In the genomic region with DNA sequence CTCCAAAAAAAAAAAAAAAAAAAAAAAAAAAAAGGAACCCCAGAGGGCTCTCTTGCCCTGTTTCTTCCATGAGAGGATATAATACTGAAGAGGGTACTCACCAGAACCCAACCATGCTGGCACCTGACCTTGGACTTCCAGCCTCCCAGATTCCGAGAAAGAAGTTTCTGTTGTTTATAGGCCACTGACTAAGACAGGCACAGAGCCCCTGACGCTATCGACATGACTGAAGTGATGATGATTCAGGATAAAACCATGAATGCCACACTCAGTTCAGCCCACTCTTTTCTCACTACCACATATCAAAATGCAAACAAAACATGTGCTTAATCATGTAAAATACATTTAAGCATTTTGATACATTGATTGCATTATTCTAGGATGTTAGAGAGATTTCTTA, we compare ENCODE assay signal across 12 cellular contexts.
DNase-seq lines count a peak whose midpoint lies in the region; ATAC-seq and TF ChIP-seq lines count a peak whose summit lies in the region.
"Had no signal": no experiment of that assay in that cellular context is flagged by ENCODE, and none has a peak within 500 bp of the region (broad histone marks: within the 10 kb centered on the region; RNA-seq: fewer than 3 reads in every experiment).

No MANE protein-coding gene starts in this region.

- H3K9me3 ChIP-seq in gastroesophageal sphincter = no peaks in the 10 kb centered on the region
- H3K9me3 ChIP-seq in esophagus squamous epithelium = peaks cover 0 to 1% (median 0%) of the 10 kb centered on the region in 3 donors
- H3K9me3 ChIP-seq: gastrocnemius medialis had no signal

- H3K36me3 ChIP-seq in ACC112 (ENCODE audit: insufficient read depth, low read length) = no peaks in the 10 kb centered on the region
- H3K36me3 ChIP-seq in gastroesophageal sphincter = no peaks in the 10 kb centered on the region
- no peaks in the 10 kb centered on the region for H3K36me3 ChIP-seq in esophagus squamous epithelium
- H3K36me3 ChIP-seq: gastrocnemius medialis had no signal

- no peak for ATAC-seq in gastroesophageal sphincter
- ATAC-seq in left ventricle myocardium superior = no peak
- ATAC-seq in HG02642 (IDR thresholded peaks at IDR 0.05; ENCODE audit: poor library complexity, unreplicated experiment) = no peak
- ATAC-seq: gastrocnemius medialis had no signal

- TF ChIP-seq POLR2A in gastroesophageal sphincter (IDR thresholded peaks at IDR 0.05) (no peak), esophagus squamous epithelium (IDR thresholded peaks at IDR 0.05) (no peak)

- intact Hi-C loops in left ventricle myocardium superior (cut with micrococcal nuclease) (no loop called here), esophagus squamous epithelium (cut with DNase I) (no loop called here)

- no peaks in the 10 kb centered on the region for H3K79me2 ChIP-seq in ACC112 (ENCODE audit: control insufficient read depth, insufficient read depth, low read length, unreplicated experiment)

- peak; percentile 67 for DNase-seq in Daoy (ENCODE audit: low read depth)
- no peak for DNase-seq in left ventricle myocardium superior
- DNase-seq in esophagus squamous epithelium (lab: John Stamatoyannopoulos, UW) = no peak
- no peak for DNase-seq in DMS114 treated with DMSO at 0.1 percent for 48 hours (lab: John Stamatoyannopoulos, UW; ENCODE audit: unreplicated experiment)
- DNase-seq: gastrocnemius medialis, KBM-7, nephron progenitor cell had no signal

- no peak overlapping the region for H2AFZ ChIP-seq in ACC112 (ENCODE audit: low read length, unreplicated experiment)

- H3K4me1 ChIP-seq in ACC112 (ENCODE audit: control insufficient read depth, insufficient read depth, low read length, unreplicated experiment) = peaks cover 4% of the 10 kb centered on the region
- H3K4me1 ChIP-seq in gastroesophageal sphincter = peaks cover 0 to 39% (median 0%) of the 10 kb centered on the region in 3 donors
- peaks cover 0 to 6% (median 0%) of the 10 kb centered on the region in 3 donors for H3K4me1 ChIP-seq in esophagus squamous epithelium
- H3K4me1 ChIP-seq: gastrocnemius medialis had no signal

- no peak for TF ChIP-seq EP300 in gastroesophageal sphincter (IDR thresholded peaks at IDR 0.05)

- no peak overlapping the region for H3K4me3 ChIP-seq in ACC112 (ENCODE audit: low read depth, low read length)
- H3K4me3 ChIP-seq in gastroesophageal sphincter = no peak overlapping the region
- H3K4me3 ChIP-seq in esophagus squamous epithelium = no peak overlapping the region
- H3K4me3 ChIP-seq: gastrocnemius medialis, skin epidermis had no signal

- TF ChIP-seq CTCF in VCaP (conservative IDR thresholded peaks at IDR 0.05) (no peak), gastroesophageal sphincter (IDR thresholded peaks at IDR 0.05) (no peak), esophagus squamous epithelium (IDR thresholded peaks at IDR 0.05) (no peak)

- WGBS in gastroesophageal sphincter (ENCODE audit: low coverage in 1 of 2), 2 donors = 69 to 89% methylated on average over 2 to 3 of the region's 3 CpGs
- 63 to 77% methylated on average over 3 of the region's 3 CpGs for WGBS in esophagus squamous epithelium, 2 donors

- H3K27me3 ChIP-seq in ACC112 (ENCODE audit: insufficient read depth, low read length) (no peaks in the 10 kb centered on the region), gastroesophageal sphincter (no peaks in the 10 kb centered on the region), esophagus squamous epithelium (peaks cover 0 to 5% (median 0%) of the 10 kb centered on the region in 4 donors)
- H3K27me3 ChIP-seq: gastrocnemius medialis had no signal

- H3K27ac ChIP-seq in ACC112 (ENCODE audit: low read depth, low read length) (peak overlapping the region; percentile 35), VCaP (0 out of 2 replicates have a peak overlapping the region, but pooled peaks have one; percentile 44), gastroesophageal sphincter (peak overlapping the region in 3 of 4 donors; percentile 40 to 77 (median 77)), esophagus squamous epithelium (no peak overlapping the region)
- H3K27ac ChIP-seq: gastrocnemius medialis, skin epidermis had no signal

Comparison
In these comparisons a context has a peak if more than half of its experiments do, and no peak if none do; other contexts are left out.
1. H3K27ac ChIP-seq: peak in ACC112 (single experiment), VCaP (single experiment) and gastroesophageal sphincter (3 of 4); none in esophagus squamous epithelium (0 of 4).